In genomic region chr3:49017646-49017977, GRCh38 we compare ENCODE assay signal across 8 cellular contexts. TPM values are rescaled to one million over a fixed set of nuclear protein-coding genes. Genes with fewer than 3 reads are reported as not detected.
A peak's percentile ranks its signal among the peaks of the same experiment; 100 is the strongest.
DNase-seq lines count a peak whose midpoint lies in the region; ATAC-seq and TF ChIP-seq lines count a peak whose summit lies in the region.

No MANE protein-coding gene starts in this region.

- TF ChIP-seq CTCF in cardiac muscle cell (IDR thresholded peaks at IDR 0.05; ENCODE audit: low read depth, low read length): no peak
- TF ChIP-seq CTCF in activated CD8-positive, alpha-beta T cell treated with anti-CD3 and anti-CD28 coated beads for 36 hours (IDR thresholded peaks at IDR 0.05): no peak
- TF ChIP-seq CTCF in kidney epithelial cell (IDR thresholded peaks at IDR 0.05; ENCODE audit: insufficient read depth, low read length, poor library complexity, severe bottlenecking): no peak
- no peak for TF ChIP-seq CTCF in thyroid gland (IDR thresholded peaks at IDR 0.05)

- DNase-seq in cardiac muscle cell (ENCODE audit: low read depth in 1 of 2, low spot score in 1 of 2): no peak
- no peak for DNase-seq in cardiac septum (ENCODE audit: low spot score)
- no peak for DNase-seq in activated CD8-positive, alpha-beta T cell treated with anti-CD3 and anti-CD28 coated beads for 36 hours
- no peak for DNase-seq in kidney epithelial cell (ENCODE audit: low read depth)
- no peak for DNase-seq in thyroid gland
- no peak for DNase-seq in T-helper 9 cell
- DNase-seq in stimulated activated naive CD4-positive, alpha-beta T cell (lab: John Stamatoyannopoulos, UW): no peak

- peaks cover 14% of the 10 kb centered on the region for H3K4me1 Mint-ChIP-seq in activated CD8-positive, alpha-beta T cell treated with anti-CD3 and anti-CD28 coated beads for 36 hours (ENCODE audit: low read depth)

- peak overlapping the region; percentile 87 for H3K4me3 Mint-ChIP-seq in activated CD8-positive, alpha-beta T cell treated with anti-CD3 and anti-CD28 coated beads for 36 hours

- H3K4me3 ChIP-seq in cardiac muscle cell: peak overlapping the region; percentile 82
- peak overlapping the region; percentile 77 for H3K4me3 ChIP-seq in kidney epithelial cell (ENCODE audit: low read depth, low read length)
- peak overlapping the region; percentile 62 to 82 (median 66) for H3K4me3 ChIP-seq in thyroid gland (replicated peaks in 1 of 3)

- H3K27ac ChIP-seq in cardiac muscle cell (peak overlapping the region; percentile 44), thyroid gland (no peak overlapping the region)

- H3K27ac Mint-ChIP-seq in activated CD8-positive, alpha-beta T cell treated with anti-CD3 and anti-CD28 coated beads for 36 hours: peak overlapping the region; percentile 2

- H3K36me3 ChIP-seq in cardiac muscle cell: peaks cover 35% of the 10 kb centered on the region
- peaks cover 1% of the 10 kb centered on the region for H3K36me3 ChIP-seq in kidney epithelial cell (ENCODE audit: control insufficient read depth, insufficient read depth, low read length)
- H3K36me3 ChIP-seq in thyroid gland: peaks cover 23 to 27% of the 10 kb centered on the region in 2 donors

- ATAC-seq in activated CD8-positive, alpha-beta T cell treated with anti-CD3 and anti-CD28 coated beads for 36 hours: no peak
- no peak for ATAC-seq in GM19035 (IDR thresholded peaks at IDR 0.05; ENCODE audit: unreplicated experiment)

- intact Hi-C loops in cardiac septum (cut with DNase I): loop anchor here (5.0 kb wide), 1 partner anchor 115 kb away; the partner anchor contains the start of gene LAMB2
- intact Hi-C loops in activated CD8-positive, alpha-beta T cell treated with anti-CD3 and anti-CD28 coated beads for 36 hours (cut with micrococcal nuclease): no loop called here
- intact Hi-C loops in thyroid gland (cut with DNase I): no loop called here

- H3K9me3 ChIP-seq in cardiac muscle cell (ENCODE audit: low read depth) (no peaks in the 10 kb centered on the region), thyroid gland (no peaks in the 10 kb centered on the region)

- peaks cover 10% of the 10 kb centered on the region for H3K4me1 ChIP-seq in cardiac muscle cell (ENCODE audit: low read depth)
- H3K4me1 ChIP-seq in thyroid gland: peaks cover 28 to 30% of the 10 kb centered on the region in 2 donors

- POLR2A ChIA-PET in activated CD8-positive, alpha-beta T cell treated with anti-CD3 and anti-CD28 coated beads for 36 hours (lab: Charles Lee): interaction anchor here (0.6 to 12.0 kb wide), 10 partner anchors 6 to 75 kb away, joined by 3 to 200 read pairs (median 6); partner anchors contain the start of genes IMPDH2, NDUFAF3, P4HTM and WDR6

- H3K36me3 Mint-ChIP-seq in activated CD8-positive, alpha-beta T cell treated with anti-CD3 and anti-CD28 coated beads for 36 hours (ENCODE audit: low read depth): peaks cover 19% of the 10 kb centered on the region

- CTCF ChIA-PET in activated CD8-positive, alpha-beta T cell treated with anti-CD3 and anti-CD28 coated beads for 36 hours (lab: Charles Lee): interaction anchor here (0.8 to 8.6 kb wide), 4 partner anchors 9 to 30 kb away, joined by 3 to 78 read pairs (median 10); partner anchors contain the start of genes P4HTM and WDR6

- H3K27me3 Mint-ChIP-seq in activated CD8-positive, alpha-beta T cell treated with anti-CD3 and anti-CD28 coated beads for 36 hours: no peaks in the 10 kb centered on the region

- WGBS in thyroid gland, 2 donors: 6 to 28% methylated on average over 3 to 7 of the region's 21 CpGs

- no peaks in the 10 kb centered on the region for H3K27me3 ChIP-seq in cardiac muscle cell
- no peaks in the 10 kb centered on the region for H3K27me3 ChIP-seq in kidney epithelial cell (ENCODE audit: control insufficient read depth, insufficient read depth, low read length)
- no peaks in the 10 kb centered on the region for H3K27me3 ChIP-seq in thyroid gland

- no peak for TF ChIP-seq POLR2A in thyroid gland (IDR thresholded peaks at IDR 0.05)

- no peaks in the 10 kb centered on the region for H3K9me3 Mint-ChIP-seq in activated CD8-positive, alpha-beta T cell treated with anti-CD3 and anti-CD28 coated beads for 36 hours

RNA-seq across cellular contexts. Expression of gene DALRD3, which starts 0.8 kb away (rescaled TPM):
- total RNA-seq in cardiac muscle cell (78.0 and 81.0 TPM in 2 replicates), cardiac septum (13.6 TPM), kidney epithelial cell (55.2 and 61.0 TPM in 2 replicates), thyroid gland (10 to 100 TPM; 43.1 to 91.4 (median 60.0) TPM)
- 54.6 and 96.2 TPM in 2 replicates for polyA plus RNA-seq in cardiac muscle cell
- 10 to 100 TPM; 20.2 to 22.8 TPM for total RNA-seq in activated CD8-positive, alpha-beta T cell treated with anti-CD3 and anti-CD28 coated beads for 36 hours

RNA-seq across cellular contexts. Expression of gene NDUFAF3, which starts 4.3 kb away (rescaled TPM):
- total RNA-seq in cardiac muscle cell: 217 and 361 TPM in 2 replicates
- 280 and 310 TPM in 2 replicates for polyA plus RNA-seq in cardiac muscle cell
- total RNA-seq in cardiac septum: 140 TPM
- 10 to 100 TPM; 90.7 to 95.5 TPM for total RNA-seq in activated CD8-positive, alpha-beta T cell treated with anti-CD3 and anti-CD28 coated beads for 36 hours
- total RNA-seq in kidney epithelial cell: 102 and 145 TPM in 2 replicates
- total RNA-seq in thyroid gland: 100 to 1,000 TPM; 120 to 305 (median 146) TPM

RNA-seq across cellular contexts. Expression of gene WDR6, which starts 10.4 kb away (rescaled TPM):
- total RNA-seq in cardiac muscle cell (176 and 223 TPM in 2 replicates), cardiac septum (96.6 TPM), kidney epithelial cell (124 and 135 TPM in 2 replicates), thyroid gland (100 to 1,000 TPM; 125 to 169 (median 149) TPM)
- 276 and 277 TPM in 2 replicates for polyA plus RNA-seq in cardiac muscle cell
- total RNA-seq in activated CD8-positive, alpha-beta T cell treated with anti-CD3 and anti-CD28 coated beads for 36 hours: 100 to 1,000 TPM; 111 to 125 TPM

RNA-seq across cellular contexts. Expression of gene IMPDH2, which starts 11.6 kb away (rescaled TPM):
- total RNA-seq in cardiac muscle cell (155 and 186 TPM in 2 replicates), cardiac septum (49.5 TPM), kidney epithelial cell (127 and 177 TPM in 2 replicates), thyroid gland (100 to 1,000 TPM in 3 of 4 donors, 10 to 100 TPM in 1; 92.9 to 159 (median 109) TPM)
- polyA plus RNA-seq in cardiac muscle cell: 118 and 179 TPM in 2 replicates
- 100 to 1,000 TPM; 535 to 557 TPM for total RNA-seq in activated CD8-positive, alpha-beta T cell treated with anti-CD3 and anti-CD28 coated beads for 36 hours

RNA-seq across cellular contexts. Expression of gene P4HTM, which starts 27.6 kb away (rescaled TPM):
- total RNA-seq in cardiac muscle cell: 63.3 and 76.5 TPM in 2 replicates
- polyA plus RNA-seq in cardiac muscle cell: 60.4 and 84.7 TPM in 2 replicates
- 37.0 TPM for total RNA-seq in cardiac septum
- 10 to 100 TPM; 24.8 to 25.0 TPM for total RNA-seq in activated CD8-positive, alpha-beta T cell treated with anti-CD3 and anti-CD28 coated beads for 36 hours
- 29.0 and 43.2 TPM in 2 replicates for total RNA-seq in kidney epithelial cell
- total RNA-seq in thyroid gland: 100 to 1,000 TPM in 1 of 4 donors, 10 to 100 TPM in 3; 73.5 to 117 (median 95.0) TPM
